In genomic region chr9:75983320-75983719, GRCh38 we compare ENCODE assay signal across 16 cellular contexts.
DNase-seq lines count a peak whose midpoint lies in the region; ATAC-seq and TF ChIP-seq lines count a peak whose summit lies in the region.
"Had no signal": no experiment of that assay in that cellular context is flagged by ENCODE, and none has a peak within 500 bp of the region (broad histone marks: within the 10 kb centered on the region; RNA-seq: fewer than 3 reads in every experiment).

No MANE protein-coding gene starts in this region.

- H3K79me2 ChIP-seq in PC-3 (ENCODE audit: low read length): no peaks in the 10 kb centered on the region

- POLR2A ChIA-PET in PC-3 (lab: Charles Lee; ENCODE audit: unreplicated experiment): no interaction called here

- no peaks in the 10 kb centered on the region for H3K9me3 Mint-ChIP-seq in activated naive CD4-positive, alpha-beta T cell treated with anti-CD3 and anti-CD28 coated beads, Interleukin-2, amount 10 ng/mL, durations not matched to agents 7 days and 5 days
- H3K9me3 Mint-ChIP-seq: CD4-positive, CD25-positive, alpha-beta regulatory T cell; CD8-positive, alpha-beta T cell had no signal

- H3K4me2 ChIP-seq in PC-3 (ENCODE audit: low read length): no peak overlapping the region

- no peaks in the 10 kb centered on the region for H4K20me1 ChIP-seq in PC-3 (ENCODE audit: low read length)

- H3K27me3 Mint-ChIP-seq in activated naive CD4-positive, alpha-beta T cell treated with anti-CD3 and anti-CD28 coated beads, Interleukin-2, amount 10 ng/mL, durations not matched to agents 7 days and 5 days: no peaks in the 10 kb centered on the region
- H3K27me3 Mint-ChIP-seq: CD4-positive, CD25-positive, alpha-beta regulatory T cell had no signal

- peak overlapping the region; percentile 57 for H3K27ac ChIP-seq in colonic mucosa
- H3K27ac ChIP-seq in muscle layer of duodenum (ENCODE audit: low read length): peak overlapping the region; percentile 37
- H3K27ac ChIP-seq in transverse colon: peak overlapping the region; percentile 44 to 66 (median 57)
- no peak overlapping the region for H3K27ac ChIP-seq in PC-3 (ENCODE audit: low read length)
- H3K27ac ChIP-seq: C4-2B had no signal

- no peak overlapping the region for H3K4me3 Mint-ChIP-seq in activated naive CD4-positive, alpha-beta T cell treated with anti-CD3 and anti-CD28 coated beads, Interleukin-2, amount 10 ng/mL, durations not matched to agents 7 days and 5 days
- H3K4me3 Mint-ChIP-seq: CD4-positive, CD25-positive, alpha-beta regulatory T cell; CD8-positive, alpha-beta T cell had no signal

- H3K4me1 Mint-ChIP-seq in activated naive CD4-positive, alpha-beta T cell treated with anti-CD3 and anti-CD28 coated beads, Interleukin-2, amount 10 ng/mL, durations not matched to agents 7 days and 5 days: no peaks in the 10 kb centered on the region

- peak; percentile 49 for DNase-seq in colonic mucosa
- DNase-seq in left colon: no peak
- no peak for DNase-seq in transverse colon
- DNase-seq in dermis blood vessel endothelial cell: no peak
- DNase-seq in PC-3: no peak
- DNase-seq in activated naive CD4-positive, alpha-beta T cell treated with anti-CD3 and anti-CD28 coated beads, Interleukin-2, amount 10 ng/mL, durations not matched to agents 7 days and 5 days: no peak
- DNase-seq in stimulated activated CD4-positive, alpha-beta T cell treated with anti-CD3 and anti-CD28 coated beads, Interleukin-1b, Interleukin-23, amount 100 ng/mL, for 48 hours: no peak
- DNase-seq: Caco-2; CD4-positive, CD25-positive, alpha-beta regulatory T cell; CD8-positive, alpha-beta T cell; DMS153; DND-41; H7; HCEC 1CT had no signal

- H3K9me2 ChIP-seq in PC-3 (replicated peaks; ENCODE audit: low read length): no peaks in the 10 kb centered on the region

- no peak overlapping the region for H2AFZ ChIP-seq in PC-3 (ENCODE audit: low read length)

- intact Hi-C loops in colonic mucosa (cut with DNase I) (no loop called here), left colon (cut with DNase I, micrococcal nuclease) (no loop called here), transverse colon (cut with DNase I; ENCODE audit: low total_unique reads) (no loop called here), PC-3 (cut with micrococcal nuclease) (no loop called here)

- H3K9me3 ChIP-seq in colonic mucosa (no peaks in the 10 kb centered on the region), muscle layer of duodenum (ENCODE audit: control insufficient read depth in 1 of 2, low read length in 2 of 2) (no peaks in the 10 kb centered on the region), transverse colon (no peaks in the 10 kb centered on the region), PC-3 (ENCODE audit: low read length) (no peaks in the 10 kb centered on the region)
- H3K9me3 ChIP-seq: Caco-2 had no signal

- TF ChIP-seq EP300 in transverse colon (IDR thresholded peaks at IDR 0.05; ENCODE audit: low read depth): no peak

- H3K9ac ChIP-seq in colonic mucosa (ENCODE audit: low read depth in 2 of 2, low read length in 2 of 2) (no peak overlapping the region), PC-3 (ENCODE audit: low read length) (no peak overlapping the region)

- ATAC-seq in left colon (peak; percentile 95), PC-3 (no peak)
- ATAC-seq: CD8-positive, alpha-beta T cell had no signal

- no peaks in the 10 kb centered on the region for H3F3A ChIP-seq in PC-3 (ENCODE audit: low read length, unreplicated experiment)

- CTCF ChIA-PET in PC-3 (lab: Charles Lee): no interaction called here
- CTCF ChIA-PET in activated naive CD4-positive, alpha-beta T cell treated with anti-CD3 and anti-CD28 coated beads, Interleukin-2, amount 10 ng/mL, durations not matched to agents 7 days and 5 days (lab: Charles Lee): no interaction called here

- no peaks in the 10 kb centered on the region for H3K27me3 ChIP-seq in colonic mucosa
- H3K27me3 ChIP-seq in muscle layer of duodenum (ENCODE audit: low read depth, low read length): no peaks in the 10 kb centered on the region
- no peaks in the 10 kb centered on the region for H3K27me3 ChIP-seq in transverse colon
- no peaks in the 10 kb centered on the region for H3K27me3 ChIP-seq in PC-3 (ENCODE audit: low read length)

- H3K27ac Mint-ChIP-seq in activated naive CD4-positive, alpha-beta T cell treated with anti-CD3 and anti-CD28 coated beads, Interleukin-2, amount 10 ng/mL, durations not matched to agents 7 days and 5 days: no peak overlapping the region
- H3K27ac Mint-ChIP-seq: CD4-positive, CD25-positive, alpha-beta regulatory T cell; CD8-positive, alpha-beta T cell had no signal

- TF ChIP-seq CTCF in colonic mucosa (IDR thresholded peaks at IDR 0.05) (no peak), transverse colon (IDR thresholded peaks at IDR 0.05) (no peak), PC-3 (conservative IDR thresholded peaks at IDR 0.05; ENCODE audit: low read depth, low read length) (no peak)

- no peak overlapping the region for H3K4me3 ChIP-seq in colonic mucosa
- H3K4me3 ChIP-seq in muscle layer of duodenum (ENCODE audit: low read depth in 1 of 2, low read length in 2 of 2): no peak overlapping the region
- no peak overlapping the region for H3K4me3 ChIP-seq in transverse colon
- no peak overlapping the region for H3K4me3 ChIP-seq in PC-3 (ENCODE audit: low read length)

- no TSS peak for BruUV-seq in PC-3 (replicated peaks; lab: Mats Ljungman, UMichigan)

- no peaks in the 10 kb centered on the region for H3K36me3 Mint-ChIP-seq in activated naive CD4-positive, alpha-beta T cell treated with anti-CD3 and anti-CD28 coated beads, Interleukin-2, amount 10 ng/mL, durations not matched to agents 7 days and 5 days
- H3K36me3 Mint-ChIP-seq: CD4-positive, CD25-positive, alpha-beta regulatory T cell had no signal

- WGBS in transverse colon (ENCODE audit: low coverage in 1 of 2), 2 donors: 42 to 77% methylated on average over 2 of the region's 2 CpGs

- TF ChIP-seq POLR2A in transverse colon (IDR thresholded peaks at IDR 0.05): no peak

- H3K4me1 ChIP-seq in colonic mucosa (peaks cover 6% of the 10 kb centered on the region), muscle layer of duodenum (ENCODE audit: control insufficient read depth in 1 of 2, insufficient read depth in 2 of 2, low read length in 2 of 2) (peaks cover 0 to 3% of the 10 kb centered on the region in 2 donors), transverse colon (peaks cover 0 to 32% (median 16%) of the 10 kb centered on the region in 4 donors), PC-3 (ENCODE audit: insufficient read depth, low read length) (no peaks in the 10 kb centered on the region)
- H3K4me1 ChIP-seq: Caco-2 had no signal

- in situ Hi-C loops in transverse colon (cut with MboI; ENCODE audit: low pct_ligation_motif_present in 1 of 4, low pct_unique_long_range_greater_than_20kb in 1 of 4, low sequenced_read_pairs in 3 of 4): no loop called here

- no peaks in the 10 kb centered on the region for H3K36me3 ChIP-seq in colonic mucosa
- H3K36me3 ChIP-seq in muscle layer of duodenum (ENCODE audit: control insufficient read depth in 1 of 2, insufficient read depth in 2 of 2, low read length in 2 of 2): peaks cover 5 to 12% of the 10 kb centered on the region in 2 donors
- peaks cover 0 to 6% (median 0%) of the 10 kb centered on the region in 4 donors for H3K36me3 ChIP-seq in transverse colon
- no peaks in the 10 kb centered on the region for H3K36me3 ChIP-seq in PC-3 (ENCODE audit: low read depth, low read length)
